In the genomic region with DNA sequence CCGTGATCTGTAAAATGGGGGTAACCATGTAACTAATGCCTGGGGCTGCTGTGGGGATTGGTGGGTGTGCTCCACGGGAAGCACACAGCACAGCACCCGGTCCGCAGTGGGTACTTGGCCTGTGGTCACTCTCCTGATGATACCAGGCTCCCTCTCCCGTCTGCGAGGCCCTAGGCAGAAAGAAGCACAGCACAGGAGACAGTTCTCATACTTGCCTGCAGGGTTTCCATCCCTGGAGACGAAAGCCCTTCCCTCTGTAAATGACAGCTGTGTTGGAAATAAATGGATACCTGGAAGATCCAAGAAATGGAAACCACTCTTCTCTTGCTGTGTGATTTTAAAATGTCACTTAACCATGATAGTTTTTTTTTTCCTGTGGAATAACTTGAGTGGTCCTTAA, we compare ENCODE assay signal across 25 cellular contexts. TPM values are rescaled to one million over a fixed set of nuclear protein-coding genes. Genes with fewer than 3 reads are reported as not detected.
"Had no signal": no experiment of that assay in that cellular context is flagged by ENCODE, and none has a peak within 500 bp of the region (broad histone marks: within the 10 kb centered on the region; RNA-seq: fewer than 3 reads in every experiment).

No MANE protein-coding gene starts in this region.

- FAIRE-seq: islet of Langerhans had no signal

- H2AFZ ChIP-seq: hepatocyte had no signal

- H3K4me3 ChIP-seq: cardiac muscle cell, hepatocyte, lung, spleen, tibial artery had no signal

- H3K36me3 ChIP-seq: cardiac muscle cell, spleen, tibial artery, WERI-Rb-1 had no signal

- H3K4me2 ChIP-seq: hepatocyte had no signal

- H3K27ac ChIP-seq: cardiac muscle cell, epithelial cell of prostate, hepatocyte, spleen, tibial artery, WERI-Rb-1 had no signal

- ATAC-seq: activated CD4-positive, alpha-beta T cell treated with anti-CD3 and anti-CD28 coated beads for 36 hours; effector memory CD8-positive, alpha-beta T cell; left colon; natural killer cell treated with Interleukin-12 subunit alpha and Interleukin-12 subunit beta and Interleukin-15 and Interleukin-18, amount 100 ng/mL, for 72 hours; stimulated activated naive B cell treated with anti-CD40 and anti-IgM and Interleukin-4, amounts not matched to agents 10 μg/mL and 1 μg/mL and 100 μg/mL, for 72 hours had no signal

- DNase-seq: activated CD4-positive, alpha-beta T cell treated with anti-CD3 and anti-CD28 coated beads for 36 hours; activated CD4-positive, alpha-beta T cell treated with anti-CD3 and anti-CD28 coated beads, Interleukin-2, amount 50 U/mL, for 48 hours; amniotic stem cell; dermis blood vessel endothelial cell; effector memory CD8-positive, alpha-beta T cell; foreskin fibroblast; left colon; nucleus accumbens; spleen; stimulated activated naive B cell treated with anti-CD40 and anti-IgM and Interleukin-4, amounts not matched to agents 10 μg/mL and 1 μg/mL and 100 μg/mL, for 72 hours; T-helper 2 cell; tibial artery; WERI-Rb-1 had no signal

- H3K79me2 ChIP-seq: hepatocyte had no signal

- H3K4me1 ChIP-seq: spleen, tibial artery had no signal

- H3K9me3 ChIP-seq: spleen, tibial artery had no signal

RNA-seq across cellular contexts. Expression of gene PRMT8, which starts 7.9 kb away (rescaled TPM):
- total RNA-seq: activated CD4-positive, alpha-beta T cell treated with anti-CD3 and anti-CD28 coated beads for 36 hours; activated T-helper 1 cell treated with anti-CD3 and anti-CD28 coated beads, Interleukin-12 subunit alpha, Interleukin-12 subunit beta, Interleukin-2, Interleukin-4 antibody, amounts not matched to agents 30 ng/mL and 10 ng/mL and 1 ng/mL, durations not matched to agents 14 hours and 24 hours and 36 hours; chondrocyte; dermis blood vessel endothelial cell; glomerular endothelial cell; hepatocyte; left colon; mesothelial cell of epicardium; natural killer cell treated with Interleukin-12 subunit alpha and Interleukin-12 subunit beta and Interleukin-15 and Interleukin-18, amount 100 ng/mL, for 72 hours; renal cortical epithelial cell; spleen; subcutaneous adipose tissue had no signal
- polyA plus RNA-seq: hepatocyte, spleen had no signal
